Comparison of ENCODE assay signal across 13 cellular contexts in the genomic region with DNA sequence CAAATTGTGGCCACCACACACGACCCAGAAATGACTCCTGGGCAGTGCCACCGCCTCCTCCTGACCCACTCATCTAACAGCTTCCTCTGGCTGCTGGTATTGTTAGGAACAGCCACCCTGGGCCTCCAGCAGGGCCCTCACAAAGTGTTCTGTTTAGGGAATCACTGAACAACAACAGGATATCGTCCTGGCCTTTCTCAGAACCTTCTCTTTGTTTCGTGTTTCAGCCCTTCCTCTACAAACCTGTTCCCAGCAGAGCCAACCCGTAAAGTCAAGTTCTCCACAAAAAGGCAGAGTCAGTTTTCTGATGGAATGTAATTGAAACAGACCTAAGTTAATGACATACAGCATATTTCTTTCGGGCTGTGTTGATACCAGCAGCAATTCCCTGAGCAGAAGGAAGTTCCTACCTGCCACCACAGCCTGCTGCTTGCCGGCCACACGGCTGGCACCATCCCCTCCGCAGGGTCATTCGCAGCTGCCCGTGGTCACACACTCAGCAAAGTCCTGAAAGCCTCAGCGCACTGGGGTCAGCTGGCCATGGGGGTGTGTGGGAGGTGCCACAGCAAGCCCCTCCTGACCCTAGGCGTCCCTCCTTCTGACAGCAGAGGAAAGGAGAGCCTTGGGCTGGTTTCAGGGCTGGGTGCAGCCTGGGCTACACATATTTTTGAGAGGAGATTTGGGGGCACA.
DNase-seq lines count a peak whose midpoint lies in the region; ATAC-seq and TF ChIP-seq lines count a peak whose summit lies in the region.
"Had no signal": no experiment of that assay in that cellular context is flagged by ENCODE, and none has a peak within 500 bp of the region (broad histone marks: within the 10 kb centered on the region; RNA-seq: fewer than 3 reads in every experiment).

No MANE protein-coding gene starts in this region.

- TF ChIP-seq POLR2A in adrenal gland (IDR thresholded peaks at IDR 0.05) (no peak), sigmoid colon (IDR thresholded peaks at IDR 0.05) (no peak)

- H3K27ac Mint-ChIP-seq in stimulated activated memory B cell treated with anti-CD40 and anti-IgM and Interleukin-4, amounts not matched to agents 10 μg/mL and 1 μg/mL and 100 μg/mL, for 72 hours: no peak overlapping the region
- H3K27ac Mint-ChIP-seq: activated naive CD4-positive, alpha-beta T cell treated with anti-CD3 and anti-CD28 coated beads for 36 hours had no signal

- H3K27me3 ChIP-seq in adrenal gland: no peaks in the 10 kb centered on the region
- H3K27me3 ChIP-seq in lung (ENCODE audit: control insufficient read depth, insufficient read depth): no peaks in the 10 kb centered on the region
- no peaks in the 10 kb centered on the region for H3K27me3 ChIP-seq in sigmoid colon

- no peaks in the 10 kb centered on the region for H3K4me1 Mint-ChIP-seq in stimulated activated memory B cell treated with anti-CD40 and anti-IgM and Interleukin-4, amounts not matched to agents 10 μg/mL and 1 μg/mL and 100 μg/mL, for 72 hours

- ATAC-seq in lung (ENCODE audit: insufficient read depth, low FRiP score): no peak
- ATAC-seq in HG03378 (IDR thresholded peaks at IDR 0.05; ENCODE audit: unreplicated experiment): no peak
- no peak for ATAC-seq in stimulated activated memory B cell treated with anti-CD40 and anti-IgM and Interleukin-4, amounts not matched to agents 10 μg/mL and 1 μg/mL and 100 μg/mL, for 72 hours

- DNase-seq in KBM-7: peak; percentile 8
- DNase-seq in adrenal gland: peak in 4 of 7 donors; percentile 20 to 62 (median 36)
- no peak for DNase-seq in lung (ENCODE audit: low spot score)
- DNase-seq in sigmoid colon: peak; percentile 60
- no peak for DNase-seq in stimulated activated CD4-positive, alpha-beta T cell treated with anti-CD3 and anti-CD28 coated beads, Interleukin-2, amount 100 ng/mL, for 24 hours
- DNase-seq in globus pallidus (ENCODE audit: low spot score): no peak
- DNase-seq: activated naive CD4-positive, alpha-beta T cell treated with anti-CD3 and anti-CD28 coated beads for 36 hours; AML-193; NCI-H446; substantia nigra; SW 1271 had no signal

- H3K36me3 ChIP-seq in adrenal gland (replicated peaks in 1 of 2): no peaks in the 10 kb centered on the region
- no peaks in the 10 kb centered on the region for H3K36me3 ChIP-seq in lung (ENCODE audit: control insufficient read depth in 2 of 2, insufficient read depth in 2 of 2, low read length in 2 of 2)
- H3K36me3 ChIP-seq in sigmoid colon: no peaks in the 10 kb centered on the region

- TF ChIP-seq EP300 in sigmoid colon (IDR thresholded peaks at IDR 0.05): no peak

- in situ Hi-C loops in KBM-7 (cut with MboI; ENCODE audit: low pct_unique_long_range_greater_than_20kb, low sequenced_read_pairs): no loop called here

- peaks cover 5% of the 10 kb centered on the region for H3K9me3 Mint-ChIP-seq in stimulated activated memory B cell treated with anti-CD40 and anti-IgM and Interleukin-4, amounts not matched to agents 10 μg/mL and 1 μg/mL and 100 μg/mL, for 72 hours
- H3K9me3 Mint-ChIP-seq: activated naive CD4-positive, alpha-beta T cell treated with anti-CD3 and anti-CD28 coated beads for 36 hours had no signal

- H3K27ac ChIP-seq in adrenal gland (peak overlapping the region in 2 of 5 donors; percentile 52 to 75), lung (ENCODE audit: low read depth in 1 of 2, low read length in 1 of 2) (peak overlapping the region; percentile 41 to 72), sigmoid colon (peak overlapping the region in 3 of 4 donors; percentile 9 to 45 (median 21))

- H3K36me3 Mint-ChIP-seq in stimulated activated memory B cell treated with anti-CD40 and anti-IgM and Interleukin-4, amounts not matched to agents 10 μg/mL and 1 μg/mL and 100 μg/mL, for 72 hours: no peaks in the 10 kb centered on the region

- peaks cover 32% of the 10 kb centered on the region for H3K27me3 Mint-ChIP-seq in stimulated activated memory B cell treated with anti-CD40 and anti-IgM and Interleukin-4, amounts not matched to agents 10 μg/mL and 1 μg/mL and 100 μg/mL, for 72 hours

- intact Hi-C loops in adrenal gland (cut with DNase I) (no loop called here), sigmoid colon (cut with DNase I) (no loop called here)

- 69 to 75% (median 71%) methylated on average over 13 of the region's 13 CpGs for WGBS in adrenal gland, 4 donors
- WGBS in lung, 2 donors: 55 to 63% methylated on average over 13 of the region's 13 CpGs
- WGBS in sigmoid colon, 2 donors: 75 to 83% methylated on average over 13 of the region's 13 CpGs

- TF ChIP-seq CTCF in adrenal gland (IDR thresholded peaks at IDR 0.05): peak in 1 of 6 experiments; percentile 13
- no peak for TF ChIP-seq CTCF in lung (IDR thresholded peaks at IDR 0.05; ENCODE audit: control extremely low read depth, extremely low read depth)
- no peak for TF ChIP-seq CTCF in sigmoid colon (IDR thresholded peaks at IDR 0.05)

- H3K4me1 ChIP-seq in adrenal gland (replicated peaks in 1 of 2): no peaks in the 10 kb centered on the region
- H3K4me1 ChIP-seq in lung (ENCODE audit: control insufficient read depth in 2 of 2, insufficient read depth in 2 of 2, low read length in 2 of 2): peaks cover 0 to 10% of the 10 kb centered on the region in 2 donors
- peaks cover 0 to 21% (median 16%) of the 10 kb centered on the region in 4 donors for H3K4me1 ChIP-seq in sigmoid colon

- H3K9me3 ChIP-seq in adrenal gland (replicated peaks in 1 of 3) (no peaks in the 10 kb centered on the region), lung (ENCODE audit: control insufficient read depth in 2 of 2, insufficient read depth in 1 of 2, low read length in 1 of 2) (peaks cover 0 to 2% of the 10 kb centered on the region in 2 donors), sigmoid colon (no peaks in the 10 kb centered on the region)

- no peak overlapping the region for H3K4me3 Mint-ChIP-seq in stimulated activated memory B cell treated with anti-CD40 and anti-IgM and Interleukin-4, amounts not matched to agents 10 μg/mL and 1 μg/mL and 100 μg/mL, for 72 hours
- H3K4me3 Mint-ChIP-seq: activated naive CD4-positive, alpha-beta T cell treated with anti-CD3 and anti-CD28 coated beads for 36 hours had no signal

- H3K4me3 ChIP-seq in adrenal gland (no peak overlapping the region), lung (no peak overlapping the region), sigmoid colon (no peak overlapping the region)

Comparison
In these comparisons a context has a peak if more than half of its experiments do, and no peak if none do; other contexts are left out.
1. DNase-seq: peak in KBM-7 (single experiment), adrenal gland (4 of 7) and sigmoid colon (single experiment); none in lung (single experiment), stimulated activated CD4-positive, alpha-beta T cell treated with anti-CD3 and anti-CD28 coated beads, Interleukin-2, amount 100 ng/mL, for 24 hours (0 of 2) and globus pallidus (single experiment).